13 cellular contexts compared by ENCODE assay signal in genomic region chr1:14826172-14826636, GRCh38.
DNase-seq lines count a peak whose midpoint lies in the region; ATAC-seq, FAIRE-seq and TF ChIP-seq lines count a peak whose summit lies in the region.
"Had no signal": no experiment of that assay in that cellular context is flagged by ENCODE, and none has a peak within 500 bp of the region (broad histone marks: within the 10 kb centered on the region; RNA-seq: fewer than 3 reads in every experiment).

No MANE protein-coding gene starts in this region.

- H3K4me3 Mint-ChIP-seq in astrocyte (ENCODE audit: unreplicated experiment), result no peak overlapping the region

- TF ChIP-seq POLR2A in uterus (IDR thresholded peaks at IDR 0.05), result no peak

- H3K27me3 ChIP-seq in SK-N-SH (ENCODE audit: insufficient read depth), result no peaks in the 10 kb centered on the region
- no peaks in the 10 kb centered on the region for H3K27me3 ChIP-seq in astrocyte (ENCODE audit: insufficient read depth, low read length)
- H3K27me3 ChIP-seq in uterus, result no peaks in the 10 kb centered on the region

- H3K36me3 Mint-ChIP-seq in astrocyte (ENCODE audit: low read depth, unreplicated experiment), result peaks cover 2% of the 10 kb centered on the region

- no peaks in the 10 kb centered on the region for H3K9me2 ChIP-seq in SK-N-SH

- CTCF ChIA-PET in SK-N-SH (lab: Yijun Ruan, JAX), result interaction anchor here (1.0 kb wide), 1 partner anchor 67 kb away, joined by 3 read pairs; no protein-coding TSS in a partner anchor

- ATAC-seq in SK-N-SH treated with all-trans-retinoic acid at 6 μM for 48 hours, result no peak
- no peak for ATAC-seq in GM18870 (IDR thresholded peaks at IDR 0.05; ENCODE audit: unreplicated experiment)
- no peak for ATAC-seq in GM21381 (IDR thresholded peaks at IDR 0.05; ENCODE audit: unreplicated experiment)
- ATAC-seq: A549; activated CD4-positive, CD25-positive, alpha-beta regulatory T cell treated with anti-CD3 and anti-CD28 coated beads, Interleukin-2, amount 50 U/mL, for 24 hours had no signal

- no peaks in the 10 kb centered on the region; a peak in 1 of 4 replicates for H3K4me1 ChIP-seq in SK-N-SH (ENCODE audit: control insufficient read depth in 1 of 2, insufficient read depth in 2 of 2, low read depth in 1 of 2, low read length in 1 of 2)
- H3K4me1 ChIP-seq in astrocyte (ENCODE audit: insufficient read depth, low read length), result peaks cover 4% of the 10 kb centered on the region
- H3K4me1 ChIP-seq in uterus, result no peaks in the 10 kb centered on the region
- H3K4me1 ChIP-seq: A549 had no signal

- 47% methylated on average over 11 of the region's 13 CpGs for WGBS in SK-N-SH (ENCODE audit: low lambda C conversion rate)

- no peaks in the 10 kb centered on the region for H4K20me1 ChIP-seq in SK-N-SH (ENCODE audit: insufficient read depth)
- no peaks in the 10 kb centered on the region for H4K20me1 ChIP-seq in astrocyte (ENCODE audit: insufficient read depth, low read length)

- peak; percentile 59 for TF ChIP-seq RAD21 in SK-N-SH (IDR thresholded peaks at IDR 0.05; ENCODE audit: low read length)

- POLR2A ChIA-PET in SK-N-SH (lab: Yijun Ruan, JAX), result no interaction called here

- no peak overlapping the region for H3K27ac ChIP-seq in SK-N-SH (ENCODE audit: low read depth in 2 of 2, low read length in 1 of 2)
- no peak overlapping the region for H3K27ac ChIP-seq in astrocyte (ENCODE audit: low read depth, low read length)
- H3K27ac ChIP-seq in uterus, result peak overlapping the region; percentile 52 to 62
- H3K27ac ChIP-seq: A549 had no signal

- H3K36me3 ChIP-seq in SK-N-SH (replicated peaks in 1 of 2; ENCODE audit: control insufficient read depth in 1 of 2, insufficient read depth in 2 of 2, low read length in 1 of 2) (no peaks in the 10 kb centered on the region), astrocyte (ENCODE audit: insufficient read depth, low read length) (no peaks in the 10 kb centered on the region), uterus (no peaks in the 10 kb centered on the region)

- DNase-seq in SK-N-SH (peak; percentile 27), astrocyte (ENCODE audit: low read depth) (peak; percentile 87), inferior parietal cortex (ENCODE audit: extremely low spot score) (peak; percentile 62), uterus (peak; percentile 45 to 67), OCI-M1 (lab: John Stamatoyannopoulos, UW) (no peak)
- DNase-seq: activated gamma-delta T cell treated with Interleukin-2 at 50 U/mL for 16 hours; effector CD8-positive, alpha-beta T cell; NCI-H2081 had no signal

- no peaks in the 10 kb centered on the region for H3K79me2 ChIP-seq in SK-N-SH (ENCODE audit: insufficient read depth)
- no peaks in the 10 kb centered on the region for H3K79me2 ChIP-seq in astrocyte (ENCODE audit: insufficient read depth, low read length)

- H3K9me3 ChIP-seq in SK-N-SH (no peaks in the 10 kb centered on the region), astrocyte (ENCODE audit: insufficient read depth, low read depth, low read length) (no peaks in the 10 kb centered on the region), uterus (no peaks in the 10 kb centered on the region)
- H3K9me3 ChIP-seq: A549 had no signal

- peaks cover 29% of the 10 kb centered on the region for H3K27me3 Mint-ChIP-seq in astrocyte (ENCODE audit: low read depth, unreplicated experiment)

- no peak for TF ChIP-seq EP300 in SK-N-SH (IDR thresholded peaks at IDR 0.05; ENCODE audit: borderline replicate concordance in 1 of 2, low read depth in 1 of 2, low read length in 1 of 2)

- H3F3A ChIP-seq in SK-N-SH (replicated peaks; ENCODE audit: insufficient read depth), result no peaks in the 10 kb centered on the region

- no peak overlapping the region for H2AFZ ChIP-seq in SK-N-SH (ENCODE audit: low read depth)
- H2AFZ ChIP-seq in astrocyte (ENCODE audit: low read depth, low read length), result no peak overlapping the region

- H3K9ac ChIP-seq in SK-N-SH (no peak overlapping the region), astrocyte (ENCODE audit: low read length) (no peak overlapping the region)

- H3K4me3 ChIP-seq in SK-N-SH (ENCODE audit: low read depth in 2 of 2, low read length in 1 of 2) (no peak overlapping the region), astrocyte (ENCODE audit: insufficient read depth, low read depth, low read length) (no peak overlapping the region), uterus (no peak overlapping the region)
- H3K4me3 ChIP-seq: A549 had no signal

- H3K4me1 Mint-ChIP-seq in astrocyte (ENCODE audit: low read depth, unreplicated experiment), result peaks cover 10% of the 10 kb centered on the region

- intact Hi-C loops in uterus (cut with DNase I; ENCODE audit: low total_unique reads), result no loop called here

- FAIRE-seq in astrocyte (lab: Jason Lieb, UNC), result peak; percentile 13
- FAIRE-seq: A549 had no signal

- TF ChIP-seq CTCF in SK-N-SH (IDR thresholded peaks at IDR 0.05) (no peak), astrocyte (IDR thresholded peaks at IDR 0.05; ENCODE audit: insufficient read depth, low read depth, low read length) (no peak), uterus (IDR thresholded peaks at IDR 0.05) (no peak)

- H3K9me3 Mint-ChIP-seq in astrocyte (ENCODE audit: unreplicated experiment), result no peaks in the 10 kb centered on the region

- no peak overlapping the region for H3K4me2 ChIP-seq in SK-N-SH
- H3K4me2 ChIP-seq in astrocyte (ENCODE audit: low read length), result no peak overlapping the region
- H3K4me2 ChIP-seq: A549 had no signal

- H3K27ac Mint-ChIP-seq in astrocyte (ENCODE audit: unreplicated experiment), result no peak overlapping the region

TF ChIP-seq in SK-N-SH, 30 proteins besides CTCF, POLR2A, EP300 and RAD21:
- no peak for TF ChIP-seq NRF1 (IDR thresholded peaks at IDR 0.05; ENCODE audit: low read depth, low read length)
- peak; percentile 20; the same call in 1 of the 2 replicates for TF ChIP-seq SMC3 (IDR thresholded peaks at IDR 0.05; ENCODE audit: low read depth, low read length)
- TF ChIP-seq JUND (IDR thresholded peaks at IDR 0.05), result no peak

TF ChIP-seq in SK-N-SH treated with all-trans-retinoic acid at 6 μM for 48 hours, 23 proteins besides CTCF, POLR2A, EP300 and RAD21:
- TF ChIP-seq GLIS3 (CRISPR knock-in tag; IDR thresholded peaks at IDR 0.05) (no peak), CSRNP3 (CRISPR knock-in tag; IDR thresholded peaks at IDR 0.05) (no peak), BACH2 (CRISPR knock-in tag; IDR thresholded peaks at IDR 0.05; ENCODE audit: borderline replicate concordance) (no peak), RARB (CRISPR knock-in tag; IDR thresholded peaks at IDR 0.05) (no peak), ISL1 (CRISPR knock-in tag; IDR thresholded peaks at IDR 0.05) (no peak), OSR1 (CRISPR knock-in tag; IDR thresholded peaks at IDR 0.05) (no peak), SNAI2 (CRISPR knock-in tag; IDR thresholded peaks at IDR 0.05) (no peak), TCF4 (CRISPR knock-in tag; IDR thresholded peaks at IDR 0.05; ENCODE audit: borderline replicate concordance) (no peak)

Comparison
In these comparisons a context has a peak if more than half of its experiments do, and no peak if none do; other contexts are left out.
1. H3K27ac ChIP-seq: peak in uterus (2 of 2); none in SK-N-SH (0 of 2) and astrocyte (single experiment).